1 cellular context compared by ENCODE assay signal in genomic region chr6:53301801-53302537, GRCh38.
TF ChIP-seq lines count a peak whose summit lies in the region.

No MANE protein-coding gene starts in this region.

TF ChIP-seq in HepG2, 621 proteins besides CTCF, POLR2A, EP300 and RAD21 (continued from another document and continues in another):
- TF ChIP-seq RERE (CRISPR knock-in tag; IDR thresholded peaks at IDR 0.05; ENCODE audit: low read depth): peak; percentile 84
- TF ChIP-seq TEAD3 (CRISPR knock-in tag; optimal IDR thresholded peaks at IDR 0.05; ENCODE audit: borderline replicate concordance): peak; percentile 34
- TF ChIP-seq TBL1XR1 (IDR thresholded peaks at IDR 0.05; ENCODE audit: borderline replicate concordance, low read length, partially characterized antibody): peak; percentile 53
- no peak for TF ChIP-seq ZNF777 (CRISPR knock-in tag; IDR thresholded peaks at IDR 0.05)
- TF ChIP-seq ZNF331 (CRISPR knock-in tag; IDR thresholded peaks at IDR 0.05): peak; percentile 85
- TF ChIP-seq SOX13 (IDR thresholded peaks at IDR 0.05): peak; percentile 80
- TF ChIP-seq SOX13 (CRISPR knock-in tag; conservative IDR thresholded peaks at IDR 0.05 in 1 of 2, IDR thresholded peaks at IDR 0.05 in 1 of 2): peak in 1 of 2 experiments; percentile 97; a peak in 2 of 4 replicates
- no peak for TF ChIP-seq KLF16 (CRISPR knock-in tag; IDR thresholded peaks at IDR 0.05)
- no peak for TF ChIP-seq RNF2 (conservative IDR thresholded peaks at IDR 0.05; ENCODE audit: low read depth)
- TF ChIP-seq HNRNPUL1 (IDR thresholded peaks at IDR 0.05; ENCODE audit: low read depth, low read length): no peak
- TF ChIP-seq ZNF644 (CRISPR knock-in tag; IDR thresholded peaks at IDR 0.05; ENCODE audit: low read depth): peak; percentile 82; the same call in 1 of the 2 replicates
- peak; percentile 83 for TF ChIP-seq ARID5B (CRISPR knock-in tag; IDR thresholded peaks at IDR 0.05)
- TF ChIP-seq TBX3 (IDR thresholded peaks at IDR 0.05; ENCODE audit: borderline replicate concordance): peak; percentile 51; the same call in 1 of the 2 replicates
- 0 out of 2 replicates have a peak, but pooled peaks have one; percentile 64 for TF ChIP-seq TGIF2 (CRISPR knock-in tag; IDR thresholded peaks at IDR 0.05)
- TF ChIP-seq PITX1 (CRISPR knock-in tag; IDR thresholded peaks at IDR 0.05): peak; percentile 87
- TF ChIP-seq ZNF616 (CRISPR knock-in tag; IDR thresholded peaks at IDR 0.05; ENCODE audit: low read depth): no peak
- TF ChIP-seq ZGPAT (CRISPR knock-in tag; IDR thresholded peaks at IDR 0.05): peak; percentile 49; the same call in 1 of the 2 replicates
- TF ChIP-seq DMAP1 (CRISPR knock-in tag; IDR thresholded peaks at IDR 0.05): peak; percentile 47; the same call in 1 of the 2 replicates
- no peak for TF ChIP-seq ZNF720 (CRISPR knock-in tag; IDR thresholded peaks at IDR 0.05)
- no peak for TF ChIP-seq ZNF432 (CRISPR knock-in tag; IDR thresholded peaks at IDR 0.05; ENCODE audit: borderline replicate concordance)
- TF ChIP-seq TFDP1 (CRISPR knock-in tag; IDR thresholded peaks at IDR 0.05; ENCODE audit: borderline replicate concordance): peak; percentile 41; the same call in 1 of the 2 replicates
- peak; percentile 70; the same call in 1 of the 2 replicates for TF ChIP-seq TBX2 (CRISPR knock-in tag; IDR thresholded peaks at IDR 0.05; ENCODE audit: borderline replicate concordance)
- TF ChIP-seq ZNF44 (CRISPR knock-in tag; IDR thresholded peaks at IDR 0.05): no peak
- TF ChIP-seq ZBTB33 (CRISPR knock-in tag; IDR thresholded peaks at IDR 0.05): no peak
- peak; percentile 76; the same call in 1 of the 2 replicates for TF ChIP-seq ISL2 (CRISPR knock-in tag; IDR thresholded peaks at IDR 0.05)
- TF ChIP-seq NR2F6 (IDR thresholded peaks at IDR 0.05): peak; percentile 95
- TF ChIP-seq NR2F6 (CRISPR knock-in tag; IDR thresholded peaks at IDR 0.05): peak; percentile 96
- no peak for TF ChIP-seq CCAR2 (optimal IDR thresholded peaks at IDR 0.05; ENCODE audit: low read depth, low read length)
- TF ChIP-seq SMYD3 (CRISPR knock-in tag; IDR thresholded peaks at IDR 0.05): no peak
- no peak for TF ChIP-seq MBD4 (IDR thresholded peaks at IDR 0.05; ENCODE audit: borderline replicate concordance, low read length)
- TF ChIP-seq FUBP1 (CRISPR knock-in tag; IDR thresholded peaks at IDR 0.05; ENCODE audit: borderline replicate concordance): no peak
- TF ChIP-seq ZNF335 (CRISPR knock-in tag; IDR thresholded peaks at IDR 0.05): no peak
- TF ChIP-seq NAIF1 (CRISPR knock-in tag; IDR thresholded peaks at IDR 0.05; ENCODE audit: borderline replicate concordance): no peak
- no peak for TF ChIP-seq TRIM22 (IDR thresholded peaks at IDR 0.05)
- 0 out of 2 replicates have a peak, but pooled peaks have one; percentile 36 for TF ChIP-seq ZNF556 (CRISPR knock-in tag; IDR thresholded peaks at IDR 0.05; ENCODE audit: borderline replicate concordance)
- TF ChIP-seq GABPB1 (CRISPR knock-in tag; IDR thresholded peaks at IDR 0.05): no peak; the same call in 1 of the 2 replicates
- peak; percentile 84 for TF ChIP-seq ZEB1 (IDR thresholded peaks at IDR 0.05; ENCODE audit: insufficient replicate concordance, low read depth)
- TF ChIP-seq ZNF264 (CRISPR knock-in tag; IDR thresholded peaks at IDR 0.05): no peak
- TF ChIP-seq HNF4A (CRISPR knock-in tag; IDR thresholded peaks at IDR 0.05): peak; percentile 66
- no peak for TF ChIP-seq ZNF839 (CRISPR knock-in tag; IDR thresholded peaks at IDR 0.05; ENCODE audit: borderline replicate concordance)
- peak; percentile 59 for TF ChIP-seq MAX (IDR thresholded peaks at IDR 0.05)
- TF ChIP-seq DPF2 (CRISPR knock-in tag; IDR thresholded peaks at IDR 0.05; ENCODE audit: borderline replicate concordance, low read depth): peak; percentile 53; the same call in 1 of the 2 replicates
- peak; percentile 97 for TF ChIP-seq BHLHE40 (IDR thresholded peaks at IDR 0.05; ENCODE audit: low read length)
- no peak for TF ChIP-seq CENPT (CRISPR knock-in tag; IDR thresholded peaks at IDR 0.05; ENCODE audit: low read depth)
- TF ChIP-seq SCMH1 (CRISPR knock-in tag; IDR thresholded peaks at IDR 0.05; ENCODE audit: borderline replicate concordance): no peak
- TF ChIP-seq PHF21A (CRISPR knock-in tag; IDR thresholded peaks at IDR 0.05): peak; percentile 58; the same call in 1 of the 2 replicates
